In the genomic region with DNA sequence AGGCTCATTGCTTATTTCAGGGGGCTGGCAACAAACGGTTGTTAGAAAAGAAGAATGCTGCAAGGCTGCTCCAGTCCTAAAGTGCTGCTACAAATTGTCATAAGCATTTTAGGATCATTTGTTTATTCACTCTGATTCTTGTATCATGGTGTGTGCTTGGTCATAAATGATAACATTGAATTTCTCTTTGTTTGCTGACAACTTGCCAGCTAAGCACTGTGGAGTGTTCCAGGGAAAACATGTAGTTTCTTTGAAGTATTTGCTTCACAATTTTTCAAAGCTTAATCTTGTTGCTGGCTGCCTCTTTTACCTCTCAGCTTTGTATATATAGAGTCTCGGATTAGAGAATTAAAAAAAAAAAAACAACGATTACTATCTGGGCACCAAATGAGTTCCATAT, we compare ENCODE assay signal across 19 cellular contexts.
DNase-seq lines count a peak whose midpoint lies in the region; ATAC-seq and TF ChIP-seq lines count a peak whose summit lies in the region.
"Had no signal": no experiment of that assay in that cellular context is flagged by ENCODE, and none has a peak within 500 bp of the region (broad histone marks: within the 10 kb centered on the region; RNA-seq: fewer than 3 reads in every experiment).

No MANE protein-coding gene starts in this region.

- peaks cover 14% of the 10 kb centered on the region for H3K27me3 Mint-ChIP-seq in GM23338 (ENCODE audit: insufficient read depth, low read depth, poor library complexity)

- no peaks in the 10 kb centered on the region for H3K27me3 ChIP-seq in GM23338 (ENCODE audit: insufficient read depth)
- H3K27me3 ChIP-seq in left lung, result no peaks in the 10 kb centered on the region
- H3K27me3 ChIP-seq: SJCRH30 had no signal

- DNase-seq in GM23338 (ENCODE audit: low spot score) (no peak), NCI-H2029 (lab: John Stamatoyannopoulos, UW) (peak; percentile 6), choroid plexus epithelial cell (ENCODE audit: low read depth) (peak; percentile 17), left lung (no peak), HuH-7.5 (ENCODE audit: low spot score) (no peak), medulla oblongata (ENCODE audit: extremely low spot score) (no peak), GM13977 (ENCODE audit: low spot score) (no peak)
- DNase-seq: ACHN, AML-193, COR-L47, GM23248, NCI-H1417 treated with DMSO at 0.1 percent for 48 hours, NCI-H2081, NCI-H2227 treated with DMSO at 0.1 percent for 48 hours, NCI-H524 treated with DMSO at 0.1 percent for 48 hours, PC-9, SJCRH30 had no signal

- H3K36me3 Mint-ChIP-seq in GM23338 (ENCODE audit: low read depth), result no peaks in the 10 kb centered on the region

- H3K36me3 ChIP-seq in GM23338 (ENCODE audit: insufficient read depth), result no peaks in the 10 kb centered on the region
- H3K36me3 ChIP-seq in left lung, result no peaks in the 10 kb centered on the region
- H3K36me3 ChIP-seq: SJCRH30 had no signal

- H3F3A ChIP-seq in GM23338 (replicated peaks; ENCODE audit: low read depth), result no peaks in the 10 kb centered on the region

- no peak overlapping the region for H3K4me3 Mint-ChIP-seq in GM23338

- H3K4me3 ChIP-seq in GM23338, result no peak overlapping the region
- no peak overlapping the region for H3K4me3 ChIP-seq in choroid plexus epithelial cell (ENCODE audit: low read depth, low read length)
- no peak overlapping the region for H3K4me3 ChIP-seq in left lung
- H3K4me3 ChIP-seq: GM23248, PC-9, SJCRH30 had no signal

- no peaks in the 10 kb centered on the region for H3K9me3 ChIP-seq in left lung
- H3K9me3 ChIP-seq: SJCRH30 had no signal

- peak overlapping the region; percentile 33 for H3K27ac Mint-ChIP-seq in GM23338

- no peaks in the 10 kb centered on the region for H3K9me3 Mint-ChIP-seq in GM23338

- H2AFZ ChIP-seq in GM23338, result no peak overlapping the region
- H2AFZ ChIP-seq: GM23248, PC-9 had no signal

- intact Hi-C loops in left lung (cut with DNase I), result no loop called here

- peak overlapping the region; percentile 19 for H3K4me2 ChIP-seq in GM23338
- H3K4me2 ChIP-seq: PC-9 had no signal

- H3K4me1 Mint-ChIP-seq in GM23338, result peaks cover 58% of the 10 kb centered on the region

- TF ChIP-seq CTCF in GM23338 (conservative IDR thresholded peaks at IDR 0.05; ENCODE audit: low read depth in 2 of 2), result no peak
- no peak for TF ChIP-seq CTCF in choroid plexus epithelial cell (conservative IDR thresholded peaks at IDR 0.05; ENCODE audit: low read depth, low read length)
- no peak for TF ChIP-seq CTCF in left lung (IDR thresholded peaks at IDR 0.05)
- TF ChIP-seq CTCF in GM13977 (IDR thresholded peaks at IDR 0.05; ENCODE audit: extremely low read depth, insufficient read depth, missing control alignments), result no peak

- in situ Hi-C loops in GM13977 (cut with MboI; ENCODE audit: low pct_unique_long_range_greater_than_20kb, low sequenced_read_pairs, unreplicated experiment), result no loop called here

- H3K27ac ChIP-seq in GM23338 (ENCODE audit: low read depth) (no peak overlapping the region), left lung (no peak overlapping the region)
- H3K27ac ChIP-seq: GM23248, HL-60, PC-9, SJCRH30 had no signal

- H3K79me2 ChIP-seq in GM23338 (replicated peaks; ENCODE audit: insufficient read depth), result no peaks in the 10 kb centered on the region

- H4K20me1 ChIP-seq in GM23338 (replicated peaks; ENCODE audit: insufficient read depth), result no peaks in the 10 kb centered on the region

- H3K4me1 ChIP-seq in GM23338 (ENCODE audit: insufficient read depth), result peaks cover 51% of the 10 kb centered on the region
- no peaks in the 10 kb centered on the region for H3K4me1 ChIP-seq in left lung

- H3K9me2 ChIP-seq in GM23338 (ENCODE audit: insufficient read depth), result peaks cover 5% of the 10 kb centered on the region; the same call in 1 of the 2 replicates

- ATAC-seq in GM23338 (no peak), left lung (peak; percentile 53)
- ATAC-seq: HCT116 had no signal

TF ChIP-seq in GM23338, 12 proteins besides CTCF, POLR2A, EP300 and RAD21:
- TF ChIP-seq EZH2phosphoT487 (IDR thresholded peaks at IDR 0.05; ENCODE audit: unreplicated experiment), result no peak
- TF ChIP-seq JUNB (IDR thresholded peaks at IDR 0.05; ENCODE audit: unreplicated experiment), result no peak
- TF ChIP-seq, protein P1, sequence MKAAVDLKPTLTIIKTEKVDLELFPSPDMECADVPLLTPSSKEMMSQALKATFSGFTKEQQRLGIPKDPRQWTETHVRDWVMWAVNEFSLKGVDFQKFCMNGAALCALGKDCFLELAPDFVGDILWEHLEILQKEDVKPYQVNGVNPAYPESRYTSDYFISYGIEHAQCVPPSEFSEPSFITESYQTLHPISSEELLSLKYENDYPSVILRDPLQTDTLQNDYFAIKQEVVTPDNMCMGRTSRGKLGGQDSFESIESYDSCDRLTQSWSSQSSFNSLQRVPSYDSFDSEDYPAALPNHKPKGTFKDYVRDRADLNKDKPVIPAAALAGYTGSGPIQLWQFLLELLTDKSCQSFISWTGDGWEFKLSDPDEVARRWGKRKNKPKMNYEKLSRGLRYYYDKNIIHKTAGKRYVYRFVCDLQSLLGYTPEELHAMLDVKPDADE (IDR thresholded peaks at IDR 0.05), result no peak
- no peak for TF ChIP-seq NANOG (IDR thresholded peaks at IDR 0.05; ENCODE audit: borderline replicate concordance)
- TF ChIP-seq EZH2 (IDR thresholded peaks at IDR 0.05; ENCODE audit: low read depth, unreplicated experiment), result no peak
- TF ChIP-seq POLR2AphosphoS5 (IDR thresholded peaks at IDR 0.05; ENCODE audit: low read depth), result no peak
- TF ChIP-seq ZNF114 (CRISPR knock-in tag; IDR thresholded peaks at IDR 0.05), result no peak

Comparison
In these comparisons a context has a peak if more than half of its experiments do, and no peak if none do; other contexts are left out.
1. DNase-seq: peak in NCI-H2029 (single experiment) and choroid plexus epithelial cell (single experiment); none in GM23338 (single experiment), left lung (0 of 2), HuH-7.5 (single experiment), medulla oblongata (single experiment) and GM13977 (single experiment).